6 cellular contexts compared by ENCODE assay signal in genomic region chr2:74483675-74484164, GRCh38. TPM values are rescaled to one million over a fixed set of nuclear protein-coding genes. Genes with fewer than 3 reads are reported as not detected.
DNase-seq lines count a peak whose midpoint lies in the region; ATAC-seq and TF ChIP-seq lines count a peak whose summit lies in the region.
"Not testable (repeated sequence)": the region's sequence is repeated elsewhere in the genome, so short reads cannot be mapped to it uniquely, and the experiment has no call there.

No MANE protein-coding gene starts in this region.

- not testable (repeated sequence) for ATAC-seq in activated naive CD8-positive, alpha-beta T cell treated with anti-CD3 and anti-CD28 coated beads, Interleukin-2, amount 10 ng/mL, durations not matched to agents 7 days and 5 days (ENCODE audit: low read depth); stimulated activated effector memory CD8-positive, alpha-beta T cell treated with anti-CD3 and anti-CD28 coated beads, Interleukin-12 subunit alpha, Interleukin-12 subunit beta, amount 100 ng/mL, for 72 hours

- peaks cover 17 to 43% (median 25%) of the 10 kb centered on the region in 4 donors for H3K4me1 Mint-ChIP-seq in CD4-positive, alpha-beta memory T cell
- peaks cover 30% of the 10 kb centered on the region for H3K4me1 Mint-ChIP-seq in activated naive CD8-positive, alpha-beta T cell treated with anti-CD3 and anti-CD28 coated beads, Interleukin-2, amount 10 ng/mL, durations not matched to agents 7 days and 5 days
- H3K4me1 Mint-ChIP-seq in stimulated activated effector memory CD8-positive, alpha-beta T cell treated with anti-CD3 and anti-CD28 coated beads, Interleukin-12 subunit alpha, Interleukin-12 subunit beta, amount 100 ng/mL, for 72 hours = peaks cover 39% of the 10 kb centered on the region

- TF ChIP-seq CTCF in OCI-LY7 (conservative IDR thresholded peaks at IDR 0.05; ENCODE audit: low read length); fibroblast of lung (conservative IDR thresholded peaks at IDR 0.05 in 1 of 2, IDR thresholded peaks at IDR 0.05 in 1 of 2; ENCODE audit: low read depth in 1 of 2, low read length in 2 of 2): not testable (repeated sequence)

- not testable (repeated sequence) for H4K20me1 ChIP-seq in OCI-LY7 (ENCODE audit: insufficient read depth, low read length); fibroblast of lung (ENCODE audit: control insufficient read depth, extremely low read depth, insufficient read depth, low read length)

- H3K27me3 ChIP-seq in CD4-positive, alpha-beta memory T cell (ENCODE audit: insufficient read depth, low read length); fibroblast of lung (ENCODE audit: control insufficient read depth, insufficient read depth, low read length); mononuclear cell (ENCODE audit: insufficient read depth, low read length): not testable (repeated sequence)

- not testable (repeated sequence) for H3K9me3 Mint-ChIP-seq in CD4-positive, alpha-beta memory T cell; activated naive CD8-positive, alpha-beta T cell treated with anti-CD3 and anti-CD28 coated beads, Interleukin-2, amount 10 ng/mL, durations not matched to agents 7 days and 5 days; stimulated activated effector memory CD8-positive, alpha-beta T cell treated with anti-CD3 and anti-CD28 coated beads, Interleukin-12 subunit alpha, Interleukin-12 subunit beta, amount 100 ng/mL, for 72 hours

- H3K9me3 ChIP-seq in CD4-positive, alpha-beta memory T cell (ENCODE audit: control insufficient read depth in 1 of 2, low read length in 2 of 2); OCI-LY7 (ENCODE audit: low read length); fibroblast of lung (ENCODE audit: control insufficient read depth, insufficient read depth, low read depth, low read length); mononuclear cell (ENCODE audit: low read depth, low read length): not testable (repeated sequence)

- not testable (repeated sequence) for DNase-seq in CD4-positive, alpha-beta memory T cell; OCI-LY7 (ENCODE audit: low spot score); activated naive CD8-positive, alpha-beta T cell treated with anti-CD3 and anti-CD28 coated beads, Interleukin-2, amount 10 ng/mL, durations not matched to agents 7 days and 5 days; fibroblast of lung (ENCODE audit: low read depth in 2 of 2); stimulated activated effector memory CD8-positive, alpha-beta T cell treated with anti-CD3 and anti-CD28 coated beads, Interleukin-12 subunit alpha, Interleukin-12 subunit beta, amount 100 ng/mL, for 72 hours (ENCODE audit: low spot score in 2 of 2)

- H3K9ac ChIP-seq in fibroblast of lung (ENCODE audit: insufficient read depth, low read length) = peak overlapping the region; percentile 45

- H3K4me3 Mint-ChIP-seq in CD4-positive, alpha-beta memory T cell = peak overlapping the region; percentile 99 to 100 (median 100)
- H3K4me3 Mint-ChIP-seq in activated naive CD8-positive, alpha-beta T cell treated with anti-CD3 and anti-CD28 coated beads, Interleukin-2, amount 10 ng/mL, durations not matched to agents 7 days and 5 days = peak overlapping the region; percentile 99
- H3K4me3 Mint-ChIP-seq in stimulated activated effector memory CD8-positive, alpha-beta T cell treated with anti-CD3 and anti-CD28 coated beads, Interleukin-12 subunit alpha, Interleukin-12 subunit beta, amount 100 ng/mL, for 72 hours = peak overlapping the region; percentile 90

- BruUV-seq in OCI-LY7 (replicated peaks; lab: Mats Ljungman, UMichigan) = not testable (repeated sequence)

- H3K4me2 ChIP-seq in OCI-LY7 (ENCODE audit: low read length) (peak overlapping the region; percentile 90), fibroblast of lung (ENCODE audit: extremely low read depth, insufficient read depth, low read length) (peak overlapping the region; percentile 98)

- POLR2A ChIA-PET in CD4-positive, alpha-beta memory T cell (lab: Charles Lee; ENCODE audit: partially characterized antibody) = interaction anchor here (0.8 to 14.3 kb wide), 24 partner anchors 10 to 746 kb away, joined by 3 to 516 read pairs (median 6); partner anchors contain the start of genes AUP1, C2orf81, HTRA2 and INO80B
- POLR2A ChIA-PET in OCI-LY7 (lab: Charles Lee) = interaction anchor here (0.6 to 5.1 kb wide), 9 partner anchors 9 to 1229 kb away, joined by 3 to 25 read pairs (median 3); partner anchors contain the start of genes MRPL53 and WBP1
- POLR2A ChIA-PET in activated naive CD8-positive, alpha-beta T cell treated with anti-CD3 and anti-CD28 coated beads, Interleukin-2, amount 10 ng/mL, durations not matched to agents 7 days and 5 days (lab: Charles Lee) = interaction anchor here (1.0 to 4.2 kb wide), 8 partner anchors 11 to 103 kb away, joined by 3 to 61 read pairs (median 23); partner anchors contain the start of genes AUP1, HTRA2, INO80B and LBX2

- H3K36me3 ChIP-seq in CD4-positive, alpha-beta memory T cell (ENCODE audit: insufficient read depth, low read length); fibroblast of lung (ENCODE audit: control insufficient read depth, insufficient read depth, low read length): not testable (repeated sequence)
- peaks cover 38% of the 10 kb centered on the region for H3K36me3 ChIP-seq in OCI-LY7 (ENCODE audit: insufficient read depth, low read length)

- not testable (repeated sequence) for H3K9me2 ChIP-seq in OCI-LY7 (ENCODE audit: insufficient read depth, low read length)

- peaks cover 19 to 36% of the 10 kb centered on the region in 2 donors for H3K36me3 Mint-ChIP-seq in CD4-positive, alpha-beta memory T cell
- H3K36me3 Mint-ChIP-seq in activated naive CD8-positive, alpha-beta T cell treated with anti-CD3 and anti-CD28 coated beads, Interleukin-2, amount 10 ng/mL, durations not matched to agents 7 days and 5 days = peaks cover 12% of the 10 kb centered on the region
- H3K36me3 Mint-ChIP-seq in stimulated activated effector memory CD8-positive, alpha-beta T cell treated with anti-CD3 and anti-CD28 coated beads, Interleukin-12 subunit alpha, Interleukin-12 subunit beta, amount 100 ng/mL, for 72 hours = peaks cover 65% of the 10 kb centered on the region

- intact Hi-C loops in CD4-positive, alpha-beta memory T cell (cut with micrococcal nuclease) = loop anchor here (1.0 to 10.0 kb wide), 12 partner anchors 11 to 393 kb away; partner anchors contain the start of genes C2orf81, DOK1, MOB1A and MRPL53
- intact Hi-C loops in OCI-LY7 (cut with micrococcal nuclease; ENCODE audit: unreplicated experiment) = loop anchor here (1.0 kb wide), 5 partner anchors 24 to 233 kb away; partner anchors contain the start of genes AUP1, HTRA2 and PCGF1

- H2AFZ ChIP-seq in OCI-LY7 (ENCODE audit: low read length) = peak overlapping the region; percentile 63
- H2AFZ ChIP-seq in fibroblast of lung (ENCODE audit: low read length) = peak overlapping the region; percentile 79

- H3K27me3 Mint-ChIP-seq in CD4-positive, alpha-beta memory T cell; activated naive CD8-positive, alpha-beta T cell treated with anti-CD3 and anti-CD28 coated beads, Interleukin-2, amount 10 ng/mL, durations not matched to agents 7 days and 5 days: not testable (repeated sequence)

- H3K27ac ChIP-seq in CD4-positive, alpha-beta memory T cell (ENCODE audit: low read depth, low read length) = peak overlapping the region; percentile 91
- H3K27ac ChIP-seq in OCI-LY7 (ENCODE audit: low read depth, low read length, poor library complexity, severe bottlenecking) = peak overlapping the region; percentile 80
- not testable (repeated sequence) for H3K27ac ChIP-seq in fibroblast of lung (ENCODE audit: insufficient read depth, low read length)

- CTCF ChIA-PET in CD4-positive, alpha-beta memory T cell (lab: Charles Lee; ENCODE audit: partially characterized antibody) = interaction anchor here (0.6 to 11.3 kb wide), 20 partner anchors 9 to 747 kb away, joined by 3 to 141 read pairs (median 8); partner anchors contain the start of genes AUP1, DQX1, HTRA2 and INO80B
- CTCF ChIA-PET in OCI-LY7 (lab: Charles Lee; ENCODE audit: unreplicated experiment) = interaction anchor here (4.1 kb wide), 1 partner anchor 47 kb away, joined by 18 read pairs; the partner anchor contains the start of genes AUP1 and HTRA2

- H3K4me3 ChIP-seq in CD4-positive, alpha-beta memory T cell (ENCODE audit: low read length in 2 of 2) = peak overlapping the region; percentile 57 to 100
- H3K4me3 ChIP-seq in OCI-LY7 (ENCODE audit: low read depth, low read length, poor library complexity, severe bottlenecking) = peak overlapping the region; percentile 78
- peak overlapping the region; percentile 74 to 99 (median 86) for H3K4me3 ChIP-seq in fibroblast of lung (replicated peaks in 1 of 4; ENCODE audit: control extremely low read depth in 1 of 4, insufficient read depth in 1 of 4, low read depth in 3 of 4, low read length in 4 of 4)
- peak overlapping the region; percentile 86 for H3K4me3 ChIP-seq in mononuclear cell (ENCODE audit: low read length)

- H3K79me2 ChIP-seq in OCI-LY7 (ENCODE audit: insufficient read depth, low read depth, low read length) = peaks cover 28% of the 10 kb centered on the region
- H3K79me2 ChIP-seq in fibroblast of lung (ENCODE audit: control insufficient read depth, insufficient read depth, low read length) = peaks cover 24% of the 10 kb centered on the region

- peaks cover 28% of the 10 kb centered on the region for H3K4me1 ChIP-seq in CD4-positive, alpha-beta memory T cell (ENCODE audit: insufficient read depth, low read length)
- peaks cover 18% of the 10 kb centered on the region for H3K4me1 ChIP-seq in OCI-LY7 (ENCODE audit: insufficient read depth, low read length, poor library complexity, severe bottlenecking)
- H3K4me1 ChIP-seq in fibroblast of lung (ENCODE audit: control insufficient read depth, extremely low read depth, insufficient read depth, low read length) = peaks cover 11% of the 10 kb centered on the region
- peaks cover 33% of the 10 kb centered on the region for H3K4me1 ChIP-seq in mononuclear cell (ENCODE audit: insufficient read depth, low read length)

- peak overlapping the region; percentile 91 to 100 (median 100) for H3K27ac Mint-ChIP-seq in CD4-positive, alpha-beta memory T cell
- peak overlapping the region; percentile 99 for H3K27ac Mint-ChIP-seq in activated naive CD8-positive, alpha-beta T cell treated with anti-CD3 and anti-CD28 coated beads, Interleukin-2, amount 10 ng/mL, durations not matched to agents 7 days and 5 days
- peak overlapping the region; percentile 95 for H3K27ac Mint-ChIP-seq in stimulated activated effector memory CD8-positive, alpha-beta T cell treated with anti-CD3 and anti-CD28 coated beads, Interleukin-12 subunit alpha, Interleukin-12 subunit beta, amount 100 ng/mL, for 72 hours

RNA-seq across cellular contexts. Expression of gene TTC31, which starts 0.8 kb away (rescaled TPM):
- 10 to 100 TPM; 43.7 to 46.9 TPM for total RNA-seq in CD4-positive, alpha-beta memory T cell
- polyA plus RNA-seq in CD4-positive, alpha-beta memory T cell = 10 to 100 TPM; 17.0 to 19.2 TPM
- 34.6 and 49.5 TPM in 2 replicates for total RNA-seq in OCI-LY7 (2014; rRNA removed; shearing (Covaris generic))
- total RNA-seq in OCI-LY7 (2022) (31.5 and 37.4 TPM in 2 replicates), fibroblast of lung (7.7 and 10.7 TPM in 2 replicates), mononuclear cell (14.0 TPM)
- total RNA-seq in activated naive CD8-positive, alpha-beta T cell treated with anti-CD3 and anti-CD28 coated beads, Interleukin-2, amount 10 ng/mL, durations not matched to agents 7 days and 5 days = 10 to 100 TPM; 44.1 to 46.2 TPM
- 11.8 and 12.7 TPM in 2 replicates for polyA plus RNA-seq in fibroblast of lung
- polyA plus RNA-seq in fibroblast of lung (2012) = 11.1 and 11.7 TPM in 2 replicates
- polyA minus RNA-seq in fibroblast of lung (ENCODE audit: low replicate concordance) = 9.8 and 13.4 TPM in 2 replicates

RNA-seq across cellular contexts. Expression of gene CCDC142, which starts 0.9 kb away (rescaled TPM):
- total RNA-seq in CD4-positive, alpha-beta memory T cell = 10 to 100 TPM; 63.9 to 67.6 TPM
- polyA plus RNA-seq in CD4-positive, alpha-beta memory T cell = 10 to 100 TPM in 1 of 2 donors, 1 to 10 TPM in 1; 3.6 to 10.2 TPM
- total RNA-seq in OCI-LY7 (2014; rRNA removed; shearing (Covaris generic)) = 52.3 and 53.0 TPM in 2 replicates
- total RNA-seq in OCI-LY7 (2022) = 42.5 and 52.0 TPM in 2 replicates
- 10 to 100 TPM; 36.8 to 37.1 TPM for total RNA-seq in activated naive CD8-positive, alpha-beta T cell treated with anti-CD3 and anti-CD28 coated beads, Interleukin-2, amount 10 ng/mL, durations not matched to agents 7 days and 5 days
- 18.5 and 21.3 TPM in 2 replicates for total RNA-seq in fibroblast of lung
- 3.8 and 5.3 TPM in 2 replicates for polyA plus RNA-seq in fibroblast of lung
- polyA plus RNA-seq in fibroblast of lung (2012) = 3.7 and 3.9 TPM in 2 replicates
- polyA minus RNA-seq in fibroblast of lung (ENCODE audit: low replicate concordance) = 23.6 and 33.5 TPM in 2 replicates
- 8.3 TPM for total RNA-seq in mononuclear cell

RNA-seq across cellular contexts. Expression of gene MRPL53, which starts 11.2 kb away (rescaled TPM):
- total RNA-seq in CD4-positive, alpha-beta memory T cell = 10 to 100 TPM; 72.8 to 82.3 TPM
- 100 to 1,000 TPM in 1 of 2 donors, 10 to 100 TPM in 1; 96.5 to 120 TPM for polyA plus RNA-seq in CD4-positive, alpha-beta memory T cell
- 46.1 and 85.7 TPM in 2 replicates for total RNA-seq in OCI-LY7 (2014; rRNA removed; shearing (Covaris generic))
- 90.0 and 102 TPM in 2 replicates for total RNA-seq in OCI-LY7 (2022)
- 10 to 100 TPM; 91.6 to 92.1 TPM for total RNA-seq in activated naive CD8-positive, alpha-beta T cell treated with anti-CD3 and anti-CD28 coated beads, Interleukin-2, amount 10 ng/mL, durations not matched to agents 7 days and 5 days
- 38.0 and 45.4 TPM in 2 replicates for total RNA-seq in fibroblast of lung
- 30.1 and 33.9 TPM in 2 replicates for polyA plus RNA-seq in fibroblast of lung
- polyA plus RNA-seq in fibroblast of lung (2012) = 94.2 and 107 TPM in 2 replicates
- polyA minus RNA-seq in fibroblast of lung (ENCODE audit: low replicate concordance) = 9.5 and 33.6 TPM in 2 replicates
- total RNA-seq in mononuclear cell = 8.3 TPM

RNA-seq across cellular contexts. Expression of gene LBX2, which starts 15.7 kb away (rescaled TPM):
- total RNA-seq in CD4-positive, alpha-beta memory T cell = under 1 TPM in 1 of 2 experiments, not detected in 1; 0.30 TPM
- polyA plus RNA-seq in CD4-positive, alpha-beta memory T cell = under 1 TPM in 1 of 2 donors, not detected in 1; 0.23 TPM
- total RNA-seq in OCI-LY7 (2014; rRNA removed; shearing (Covaris generic)) = not detected in 2 replicates
- total RNA-seq in OCI-LY7 (2022) = not detected in 2 replicates
- 1 to 10 TPM; 1.2 to 1.3 TPM for total RNA-seq in activated naive CD8-positive, alpha-beta T cell treated with anti-CD3 and anti-CD28 coated beads, Interleukin-2, amount 10 ng/mL, durations not matched to agents 7 days and 5 days
- 1.5 and 3.0 TPM in 2 replicates for total RNA-seq in fibroblast of lung
- polyA plus RNA-seq in fibroblast of lung = 0.52 and 0.69 TPM in 2 replicates
- 0.48 and 1.2 TPM in 2 replicates for polyA plus RNA-seq in fibroblast of lung (2012)
- 3.5 TPM in 1 of 2 replicates, not detected in the other for polyA minus RNA-seq in fibroblast of lung (ENCODE audit: low replicate concordance)
- 0.21 TPM for total RNA-seq in mononuclear cell

RNA-seq across cellular contexts. Expression of gene MOGS, which starts 18.5 kb away (rescaled TPM):
- total RNA-seq in CD4-positive, alpha-beta memory T cell = 10 to 100 TPM; 92.3 to 94.1 TPM
- 10 to 100 TPM; 34.0 to 38.5 TPM for polyA plus RNA-seq in CD4-positive, alpha-beta memory T cell
- 46.9 and 51.3 TPM in 2 replicates for total RNA-seq in OCI-LY7 (2014; rRNA removed; shearing (Covaris generic))
- total RNA-seq in OCI-LY7 (2022) = 50.1 and 52.7 TPM in 2 replicates
- 10 to 100 TPM; 66.1 to 68.7 TPM for total RNA-seq in activated naive CD8-positive, alpha-beta T cell treated with anti-CD3 and anti-CD28 coated beads, Interleukin-2, amount 10 ng/mL, durations not matched to agents 7 days and 5 days
- total RNA-seq in fibroblast of lung = 49.1 and 56.0 TPM in 2 replicates
- 37.1 and 39.5 TPM in 2 replicates for polyA plus RNA-seq in fibroblast of lung
- polyA plus RNA-seq in fibroblast of lung (2012) = 32.1 and 35.0 TPM in 2 replicates
- polyA minus RNA-seq in fibroblast of lung (ENCODE audit: low replicate concordance) = 72.9 and 117 TPM in 2 replicates
- 17.1 TPM for total RNA-seq in mononuclear cell
